3 cellular contexts compared by ENCODE assay signal in the genomic region with DNA sequence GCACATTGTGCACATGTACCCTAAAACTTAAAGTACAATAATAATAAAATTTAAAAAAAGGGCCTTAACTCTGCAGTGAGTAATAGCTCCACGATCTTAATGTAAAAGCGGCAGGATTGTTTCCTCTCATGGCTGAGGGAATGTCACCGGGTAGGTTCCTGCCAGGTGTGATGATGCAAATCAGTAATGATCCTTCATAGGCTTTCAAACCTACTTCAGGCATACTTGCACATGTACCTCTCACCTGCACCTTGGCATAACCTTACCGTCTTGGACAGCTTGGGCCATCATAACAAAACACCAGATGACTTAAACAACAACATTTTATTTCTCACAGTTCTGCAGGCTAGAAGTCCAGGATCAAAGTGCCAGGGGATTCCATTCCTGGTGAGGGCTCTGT. TPM values are rescaled to one million over a fixed set of nuclear protein-coding genes. Genes with fewer than 3 reads are reported as not detected.
"Had no signal": no experiment of that assay in that cellular context is flagged by ENCODE, and none has a peak within 500 bp of the region (broad histone marks: within the 10 kb centered on the region; RNA-seq: fewer than 3 reads in every experiment).

No MANE protein-coding gene starts in this region.

RNA-seq across cellular contexts. Expression of gene MALL, which starts 39.7 kb away (rescaled TPM):
- total RNA-seq: LHCN-M2, OCI-LY7, SK-MEL-5 had no signal
